9 cellular contexts compared by ENCODE assay signal in genomic region chr7:32299133-32299702, GRCh38.
DNase-seq lines count a peak whose midpoint lies in the region; ATAC-seq, FAIRE-seq and TF ChIP-seq lines count a peak whose summit lies in the region.
"Had no signal": no experiment of that assay in that cellular context is flagged by ENCODE, and none has a peak within 500 bp of the region (broad histone marks: within the 10 kb centered on the region; RNA-seq: fewer than 3 reads in every experiment).

No MANE protein-coding gene starts in this region.

- H4K8ac ChIP-seq in IMR-90 (ENCODE audit: low read depth in 2 of 2, low read length in 2 of 2) = no peak overlapping the region

- H2BK120ac ChIP-seq in IMR-90 (ENCODE audit: low read depth, low read length) = no peak overlapping the region

- no peaks in the 10 kb centered on the region for H4K20me1 ChIP-seq in IMR-90 (ENCODE audit: insufficient read depth, low read length)

- dilution Hi-C loops in IMR-90 (cut with HindIII; ENCODE audit: low sequenced_read_pairs, unreplicated experiment) = no loop called here

- no peaks in the 10 kb centered on the region for H3K36me3 Mint-ChIP-seq in MCF 10A (ENCODE audit: insufficient read depth, unreplicated experiment)

- H3K23ac ChIP-seq in IMR-90 (ENCODE audit: low read depth, low read length) = no peak overlapping the region

- TF ChIP-seq POLR2A in IMR-90 (IDR thresholded peaks at IDR 0.05; ENCODE audit: low read depth, low read length) = no peak

- TF ChIP-seq CTCF in IMR-90 (conservative IDR thresholded peaks at IDR 0.05; ENCODE audit: low read depth, low read length) = no peak
- TF ChIP-seq CTCF in MCF 10A (IDR thresholded peaks at IDR 0.05; ENCODE audit: unreplicated experiment) = no peak
- no peak for TF ChIP-seq CTCF in kidney (IDR thresholded peaks at IDR 0.05; ENCODE audit: borderline replicate concordance, extremely low read depth, insufficient read depth)

- H2BK20ac ChIP-seq in IMR-90 (ENCODE audit: low read depth, low read length) = no peak overlapping the region

- no peak overlapping the region for H2AK5ac ChIP-seq in IMR-90 (ENCODE audit: low read depth, low read length)

- in situ Hi-C loops in IMR-90 (cut with MboI; ENCODE audit: low sequenced_read_pairs) = no loop called here

- H3K4me3 Mint-ChIP-seq in MCF 10A (ENCODE audit: unreplicated experiment) = peak overlapping the region; percentile 75

- no CpG with 5 or more reads among the region's 17 CpGs for WGBS in IMR-90 (ENCODE audit: extremely low coverage in 2 of 2, insufficient read length in 1 of 2), 2 experiments

- H2AK9ac ChIP-seq in IMR-90 (replicated peaks; ENCODE audit: low read depth, low read length, poor library complexity) = no peak overlapping the region

- H3K9me3 ChIP-seq in IMR-90 (ENCODE audit: control insufficient read depth, insufficient read depth, low read length) = no peaks in the 10 kb centered on the region
- no peaks in the 10 kb centered on the region for H3K9me3 ChIP-seq in kidney (ENCODE audit: control insufficient read depth in 1 of 2, low read length in 2 of 2)
- no peaks in the 10 kb centered on the region for H3K9me3 ChIP-seq in stomach smooth muscle (ENCODE audit: control insufficient read depth in 2 of 2, low read length in 2 of 2)

- no peak overlapping the region for H4K5ac ChIP-seq in IMR-90 (ENCODE audit: low read depth, low read length)

- H3K27me3 ChIP-seq in IMR-90 (ENCODE audit: control insufficient read depth, insufficient read depth, low read length) (peaks cover 25% of the 10 kb centered on the region), stomach smooth muscle (ENCODE audit: control insufficient read depth in 1 of 2, insufficient read depth in 2 of 2, low read length in 2 of 2) (peaks cover 15 to 25% of the 10 kb centered on the region in 2 donors)

- no peak overlapping the region for H3K56ac ChIP-seq in IMR-90 (ENCODE audit: extremely low read depth, insufficient read depth, low read length)

- no peak overlapping the region for H3K27ac Mint-ChIP-seq in MCF 10A (ENCODE audit: low read depth, unreplicated experiment)

- DNase-seq in IMR-90 (no peak), MCF 10A (ENCODE audit: unreplicated experiment) (peak; percentile 4), kidney (peak; percentile 81), dedifferentiated amniotic fluid mesenchymal stem cell (ENCODE audit: extremely low spot score) (no peak), substantia nigra (lab: John Stamatoyannopoulos, UW) (no peak), DMS114 treated with DMSO at 0.1 percent for 48 hours (lab: John Stamatoyannopoulos, UW; ENCODE audit: unreplicated experiment) (no peak)
- DNase-seq: NCI-H226 had no signal

- H3K4me1 Mint-ChIP-seq in MCF 10A (ENCODE audit: insufficient read depth, unreplicated experiment) = peaks cover 10% of the 10 kb centered on the region

- H3K4me1 ChIP-seq in IMR-90 (ENCODE audit: control insufficient read depth, insufficient read depth, low read length) (no peaks in the 10 kb centered on the region), kidney (ENCODE audit: control insufficient read depth in 1 of 2, insufficient read depth in 1 of 2, low read depth in 1 of 2, low read length in 2 of 2) (no peaks in the 10 kb centered on the region), stomach smooth muscle (ENCODE audit: control insufficient read depth, insufficient read depth, low read length) (peaks cover 7% of the 10 kb centered on the region)

- H4K91ac ChIP-seq in IMR-90 (ENCODE audit: insufficient read depth, low read depth, low read length) = no peak overlapping the region

- no peaks in the 10 kb centered on the region for H3K9me1 ChIP-seq in IMR-90 (ENCODE audit: insufficient read depth, low read length)

- no peak overlapping the region for H2BK15ac ChIP-seq in IMR-90 (ENCODE audit: low read depth, low read length)

- intact Hi-C loops in IMR-90 (cut with micrococcal nuclease) (no loop called here), MCF 10A (cut with micrococcal nuclease) (no loop called here), kidney (cut with DNase I) (no loop called here)

- H3K4ac ChIP-seq in IMR-90 (ENCODE audit: low read depth, low read length) = no peak overlapping the region

- no peak overlapping the region for H3K14ac ChIP-seq in IMR-90 (replicated peaks; ENCODE audit: low read depth, low read length)

- no peak overlapping the region for H3K27ac ChIP-seq in IMR-90 (ENCODE audit: insufficient read depth, low read length)
- peak overlapping the region in 1 of 2 donors; percentile 24 for H3K27ac ChIP-seq in kidney (ENCODE audit: low read depth in 2 of 2, low read length in 2 of 2)
- H3K27ac ChIP-seq in stomach smooth muscle (ENCODE audit: low read length) = no peak overlapping the region
- H3K27ac ChIP-seq in substantia nigra (ENCODE audit: low read depth, low read length, poor library complexity, severe bottlenecking) = no peak overlapping the region

- TF ChIP-seq RAD21 in IMR-90 (IDR thresholded peaks at IDR 0.05; ENCODE audit: low read length) = no peak

- no peak overlapping the region for H3K9ac ChIP-seq in IMR-90 (ENCODE audit: low read depth, low read length)
- H3K9ac ChIP-seq in kidney (ENCODE audit: low read length in 2 of 2) = no peak overlapping the region
- no peak overlapping the region for H3K9ac ChIP-seq in stomach smooth muscle (ENCODE audit: low read length in 2 of 2)

- peak overlapping the region; percentile 57 for H2AFZ ChIP-seq in IMR-90 (replicated peaks; ENCODE audit: low read length, poor library complexity)

- no TSS peak for BruUV-seq in IMR-90 (replicated peaks; lab: Mats Ljungman, UMichigan)
- no TSS peak for BruUV-seq in MCF 10A (replicated peaks; lab: Mats Ljungman, UMichigan)

- peaks cover 33% of the 10 kb centered on the region for H3K27me3 Mint-ChIP-seq in MCF 10A (ENCODE audit: insufficient read depth, unreplicated experiment)

- CTCF ChIA-PET in IMR-90 (lab: Yijun Ruan, JAX) = interaction anchor here (0.6 kb wide), 1 partner anchor 33 kb away, joined by 5 read pairs; no protein-coding TSS in a partner anchor
- CTCF ChIA-PET in MCF 10A (lab: Yijun Ruan, JAX) = interaction anchor here (0.5 kb wide), 1 partner anchor 179 kb away, joined by 3 read pairs; no protein-coding TSS in a partner anchor

- no peak overlapping the region for H3K4me3 ChIP-seq in IMR-90 (ENCODE audit: insufficient read depth, low read depth, low read length)
- peak overlapping the region; percentile 38 to 55 for H3K4me3 ChIP-seq in kidney (ENCODE audit: low read length in 2 of 2)
- peak overlapping the region; percentile 38 to 65 for H3K4me3 ChIP-seq in stomach smooth muscle (ENCODE audit: low read length in 2 of 2)

- H3K79me1 ChIP-seq in IMR-90 (ENCODE audit: low read depth in 1 of 2, low read length in 2 of 2) = no peaks in the 10 kb centered on the region

- no peak overlapping the region for H3K18ac ChIP-seq in IMR-90 (ENCODE audit: low read depth, low read length)

- H3K9me3 Mint-ChIP-seq in MCF 10A (ENCODE audit: unreplicated experiment) = no peaks in the 10 kb centered on the region

- H3K36me3 ChIP-seq in IMR-90 (ENCODE audit: control insufficient read depth, insufficient read depth, low read length) = no peaks in the 10 kb centered on the region
- no peaks in the 10 kb centered on the region for H3K36me3 ChIP-seq in kidney (ENCODE audit: control insufficient read depth in 1 of 2, insufficient read depth in 2 of 2, low read length in 2 of 2)
- no peaks in the 10 kb centered on the region for H3K36me3 ChIP-seq in stomach smooth muscle (ENCODE audit: control insufficient read depth in 2 of 2, insufficient read depth in 2 of 2, low read length in 2 of 2)

- no peak overlapping the region for H2BK5ac ChIP-seq in IMR-90 (ENCODE audit: low read depth, low read length, poor library complexity, severe bottlenecking)

- POLR2A ChIA-PET in IMR-90 (lab: Charles Lee; ENCODE audit: unreplicated experiment) = no interaction called here
- POLR2A ChIA-PET in MCF 10A (lab: Yijun Ruan, JAX) = no interaction called here

- FAIRE-seq in kidney (lab: Jason Lieb, UNC) = no peak

- peak overlapping the region; percentile 57; the same call in 1 of the 2 replicates for H3K4me2 ChIP-seq in IMR-90 (ENCODE audit: low read depth, low read length)

- ATAC-seq in IMR-90 (ENCODE audit: low read depth) (no peak), HG02763 (IDR thresholded peaks at IDR 0.05; ENCODE audit: unreplicated experiment) (no peak)

TF ChIP-seq in IMR-90, 13 proteins besides CTCF, POLR2A, EP300 and RAD21:
- no peak for TF ChIP-seq ELK1 (IDR thresholded peaks at IDR 0.05; ENCODE audit: borderline replicate concordance, low read depth, low read length)

Comparison
In these comparisons a context has a peak if more than half of its experiments do, and no peak if none do; other contexts are left out.
1. DNase-seq: peak in MCF 10A (single experiment) and kidney (single experiment); none in IMR-90 (single experiment), dedifferentiated amniotic fluid mesenchymal stem cell (single experiment), substantia nigra (0 of 49) and DMS114 treated with DMSO at 0.1 percent for 48 hours (single experiment).